In the genomic region with DNA sequence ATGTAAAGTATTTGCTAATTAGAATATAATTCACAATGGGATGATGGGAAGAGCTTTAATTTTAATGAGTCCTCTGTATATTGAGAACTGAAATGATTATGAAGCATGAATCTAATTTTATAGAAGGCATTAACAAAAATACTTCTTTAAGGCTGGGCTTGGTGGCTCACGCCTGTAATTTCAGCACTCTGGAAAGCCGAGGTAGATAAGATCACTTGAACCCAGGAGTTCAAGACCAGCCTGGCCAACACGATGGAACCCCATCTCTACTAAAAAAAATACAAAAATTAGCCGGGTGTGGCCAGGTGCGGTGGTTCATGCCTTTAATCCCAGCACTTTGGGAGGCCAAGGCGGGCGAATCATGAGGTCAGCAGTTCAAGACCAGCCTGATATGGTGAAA, we compare ENCODE assay signal across 1 cellular context.
TF ChIP-seq lines count a peak whose summit lies in the region.

No MANE protein-coding gene starts in this region.

TF ChIP-seq in SK-N-SH treated with all-trans-retinoic acid at 6 μM for 48 hours, 23 proteins besides CTCF, POLR2A, EP300 and RAD21 (continued from another document):
- no peak for TF ChIP-seq TSHZ2 (CRISPR knock-in tag; IDR thresholded peaks at IDR 0.05)
- TF ChIP-seq CSDC2 (CRISPR knock-in tag; IDR thresholded peaks at IDR 0.05) = no peak
- no peak for TF ChIP-seq RARB (CRISPR knock-in tag; IDR thresholded peaks at IDR 0.05)
- no peak for TF ChIP-seq ZNF70 (CRISPR knock-in tag; IDR thresholded peaks at IDR 0.05)
- TF ChIP-seq ZFP30 (CRISPR knock-in tag; IDR thresholded peaks at IDR 0.05) = no peak
- TF ChIP-seq, protein P1, sequence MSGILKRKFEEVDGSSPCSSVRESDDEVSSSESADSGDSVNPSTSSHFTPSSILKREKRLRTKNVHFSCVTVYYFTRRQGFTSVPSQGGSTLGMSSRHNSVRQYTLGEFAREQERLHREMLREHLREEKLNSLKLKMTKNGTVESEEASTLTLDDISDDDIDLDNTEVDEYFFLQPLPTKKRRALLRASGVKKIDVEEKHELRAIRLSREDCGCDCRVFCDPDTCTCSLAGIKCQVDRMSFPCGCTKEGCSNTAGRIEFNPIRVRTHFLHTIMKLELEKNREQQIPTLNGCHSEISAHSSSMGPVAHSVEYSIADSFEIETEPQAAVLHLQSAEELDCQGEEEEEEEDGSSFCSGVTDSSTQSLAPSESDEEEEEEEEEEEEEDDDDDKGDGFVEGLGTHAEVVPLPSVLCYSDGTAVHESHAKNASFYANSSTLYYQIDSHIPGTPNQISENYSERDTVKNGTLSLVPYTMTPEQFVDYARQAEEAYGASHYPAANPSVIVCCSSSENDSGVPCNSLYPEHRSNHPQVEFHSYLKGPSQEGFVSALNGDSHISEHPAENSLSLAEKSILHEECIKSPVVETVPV (CRISPR knock-in tag; IDR thresholded peaks at IDR 0.05) = no peak
